Comparison of ENCODE assay signal across 8 cellular contexts in the genomic region with DNA sequence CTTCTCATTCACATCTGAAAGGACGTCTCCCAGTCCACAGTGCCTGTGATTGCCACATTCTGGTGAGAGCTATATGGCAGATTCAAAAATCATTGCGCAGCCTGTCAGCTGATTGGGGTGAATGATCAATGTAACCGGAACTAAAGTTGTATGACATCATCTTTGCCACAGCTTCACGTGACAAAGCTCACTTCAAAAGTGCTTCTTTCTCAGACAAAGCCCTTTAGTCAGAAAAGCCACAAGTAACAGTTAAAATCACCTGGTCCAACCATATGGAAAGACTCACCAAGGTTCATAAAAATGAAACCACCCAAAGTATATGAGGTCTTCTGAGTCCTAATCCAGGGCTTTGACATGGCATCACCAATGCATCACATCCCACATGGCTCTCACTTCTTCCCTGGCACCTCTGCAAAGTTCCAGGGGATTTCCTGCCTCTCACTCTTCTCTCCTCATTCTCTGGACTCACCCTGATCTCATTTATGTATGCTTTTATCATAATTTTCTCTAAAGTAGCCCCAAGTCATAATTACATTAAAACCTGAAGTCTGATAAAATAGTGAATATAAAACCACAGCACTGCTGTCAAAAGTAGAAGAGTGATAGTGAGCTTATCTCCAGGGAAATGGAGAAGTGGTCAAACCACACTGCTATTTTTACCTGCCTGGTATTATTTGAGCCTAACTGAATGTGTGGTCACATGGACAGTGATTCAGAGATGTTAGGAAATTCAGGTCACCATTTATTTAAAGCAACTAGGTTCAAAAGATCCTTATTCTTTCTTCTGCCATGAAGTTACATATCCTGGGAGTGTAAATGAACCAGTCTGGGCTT.
DNase-seq lines count a peak whose midpoint lies in the region; ATAC-seq and TF ChIP-seq lines count a peak whose summit lies in the region.

No MANE protein-coding gene starts in this region.

- no peaks in the 10 kb centered on the region for H3K27me3 Mint-ChIP-seq in activated naive CD8-positive, alpha-beta T cell treated with anti-CD3 and anti-CD28 coated beads, Interleukin-2, amount 10 ng/mL, durations not matched to agents 7 days and 5 days

- peak overlapping the region; percentile 87 for H3K27ac Mint-ChIP-seq in activated naive CD8-positive, alpha-beta T cell treated with anti-CD3 and anti-CD28 coated beads, Interleukin-2, amount 10 ng/mL, durations not matched to agents 7 days and 5 days

- POLR2A ChIA-PET in activated naive CD8-positive, alpha-beta T cell treated with anti-CD3 and anti-CD28 coated beads, Interleukin-2, amount 10 ng/mL, durations not matched to agents 7 days and 5 days (lab: Charles Lee): interaction anchor here (1.4 to 2.5 kb wide), 3 partner anchors 45 to 195 kb away, joined by 6 to 11 read pairs (median 8); a partner anchor contains a TSS

- TF ChIP-seq CTCF in SU-DHL-6 (IDR thresholded peaks at IDR 0.05; ENCODE audit: insufficient read depth, low read length, poor library complexity, severe bottlenecking) (no peak), osteoblast (IDR thresholded peaks at IDR 0.05; ENCODE audit: extremely low read depth, low read depth, low read length) (no peak)

- H3K36me3 ChIP-seq in SU-DHL-6 (ENCODE audit: low read length) (no peaks in the 10 kb centered on the region), HAP-1 (replicated peaks) (no peaks in the 10 kb centered on the region), osteoblast (ENCODE audit: insufficient read depth, low read length) (no peaks in the 10 kb centered on the region)

- H3K9me3 ChIP-seq in SU-DHL-6 (ENCODE audit: insufficient read depth, low read length) (no peaks in the 10 kb centered on the region), HAP-1 (no peaks in the 10 kb centered on the region), osteoblast (ENCODE audit: low read depth, low read length) (no peaks in the 10 kb centered on the region)

- H3K4me2 ChIP-seq in SU-DHL-6 (ENCODE audit: low read depth, low read length, poor library complexity, severe bottlenecking) (peak overlapping the region; percentile 38), osteoblast (ENCODE audit: insufficient read depth, low read length) (no peak overlapping the region)

- in situ Hi-C loops in HAP-1 (cut with MboI; ENCODE audit: low sequenced_read_pairs): no loop called here

- no peaks in the 10 kb centered on the region for H3F3A ChIP-seq in SU-DHL-6 (ENCODE audit: insufficient read depth)

- no peak overlapping the region for H3K9ac ChIP-seq in SU-DHL-6 (ENCODE audit: low read length)

- H3K4me3 Mint-ChIP-seq in activated naive CD8-positive, alpha-beta T cell treated with anti-CD3 and anti-CD28 coated beads, Interleukin-2, amount 10 ng/mL, durations not matched to agents 7 days and 5 days: peak overlapping the region; percentile 49

- peaks cover 43% of the 10 kb centered on the region for H3K4me1 Mint-ChIP-seq in activated naive CD8-positive, alpha-beta T cell treated with anti-CD3 and anti-CD28 coated beads, Interleukin-2, amount 10 ng/mL, durations not matched to agents 7 days and 5 days

- H3K36me3 Mint-ChIP-seq in activated naive CD8-positive, alpha-beta T cell treated with anti-CD3 and anti-CD28 coated beads, Interleukin-2, amount 10 ng/mL, durations not matched to agents 7 days and 5 days: peaks cover 11% of the 10 kb centered on the region

- H3K27me3 ChIP-seq in SU-DHL-6 (ENCODE audit: low read length): no peaks in the 10 kb centered on the region
- H3K27me3 ChIP-seq in HAP-1 (ENCODE audit: low read depth): 0 out of 2 replicates have a peak, but pooled peaks cover 2% of the 10 kb centered on the region
- H3K27me3 ChIP-seq in osteoblast (ENCODE audit: insufficient read depth, low read length): no peaks in the 10 kb centered on the region

- H4K20me1 ChIP-seq in SU-DHL-6 (ENCODE audit: low read depth, low read length): no peaks in the 10 kb centered on the region
- no peaks in the 10 kb centered on the region for H4K20me1 ChIP-seq in osteoblast (ENCODE audit: insufficient read depth, low read length)

- H2AFZ ChIP-seq in SU-DHL-6 (ENCODE audit: low read depth, low read length, severe bottlenecking) (no peak overlapping the region), osteoblast (ENCODE audit: low read length) (no peak overlapping the region)

- H3K27ac ChIP-seq in SU-DHL-6 (ENCODE audit: low read depth, low read length): peak overlapping the region; percentile 59
- H3K27ac ChIP-seq in osteoblast (ENCODE audit: low read depth, low read length): no peak overlapping the region

- H3K9me2 ChIP-seq in SU-DHL-6 (replicated peaks; ENCODE audit: insufficient read depth, low read length): no peaks in the 10 kb centered on the region

- DNase-seq in activated naive CD8-positive, alpha-beta T cell treated with anti-CD3 and anti-CD28 coated beads, Interleukin-2, amount 10 ng/mL, durations not matched to agents 7 days and 5 days: peak; percentile 32
- DNase-seq in stimulated activated CD4-positive, alpha-beta T cell treated with anti-CD3 and anti-CD28 coated beads, Interleukin-1b, Interleukin-23, amount 100 ng/mL, for 24 hours (ENCODE audit: low read depth in 4 of 4, low spot score in 1 of 4): peak; percentile 17 to 31 (median 28)
- no peak for DNase-seq in HAP-1 (ENCODE audit: low spot score in 2 of 2)
- no peak for DNase-seq in cerebellar cortex (ENCODE audit: low spot score)
- DNase-seq in osteoblast (ENCODE audit: insufficient read length, low spot score, missing footprints): no peak

- no peaks in the 10 kb centered on the region for H3K4me1 ChIP-seq in HAP-1
- H3K4me1 ChIP-seq in osteoblast (ENCODE audit: insufficient read depth, low read length): peaks cover 10% of the 10 kb centered on the region

- H3K79me2 ChIP-seq in SU-DHL-6 (ENCODE audit: insufficient read depth, low read length): no peaks in the 10 kb centered on the region
- no peaks in the 10 kb centered on the region for H3K79me2 ChIP-seq in osteoblast (ENCODE audit: insufficient read depth, low read length)

- no peak overlapping the region for H3K4me3 ChIP-seq in SU-DHL-6 (ENCODE audit: insufficient read depth, low read length, poor library complexity, severe bottlenecking)
- H3K4me3 ChIP-seq in HAP-1: no peak overlapping the region
- no peak overlapping the region for H3K4me3 ChIP-seq in osteoblast (ENCODE audit: insufficient read depth, low read length)

- H3K9me3 Mint-ChIP-seq in activated naive CD8-positive, alpha-beta T cell treated with anti-CD3 and anti-CD28 coated beads, Interleukin-2, amount 10 ng/mL, durations not matched to agents 7 days and 5 days: peaks cover under 1% of the 10 kb centered on the region

- ATAC-seq in GM18907 (IDR thresholded peaks at IDR 0.05; ENCODE audit: unreplicated experiment): peak; percentile 60
- peak; percentile 38 for ATAC-seq in HG03066 (IDR thresholded peaks at IDR 0.05; ENCODE audit: low read depth, unreplicated experiment)
- ATAC-seq in activated naive CD8-positive, alpha-beta T cell treated with anti-CD3 and anti-CD28 coated beads, Interleukin-2, amount 10 ng/mL, durations not matched to agents 7 days and 5 days (ENCODE audit: low read depth): peak; percentile 83

Comparison
In these comparisons a context has a peak if more than half of its experiments do, and no peak if none do; other contexts are left out.
1. DNase-seq: peak in activated naive CD8-positive, alpha-beta T cell treated with anti-CD3 and anti-CD28 coated beads, Interleukin-2, amount 10 ng/mL, durations not matched to agents 7 days and 5 days (single experiment) and stimulated activated CD4-positive, alpha-beta T cell treated with anti-CD3 and anti-CD28 coated beads, Interleukin-1b, Interleukin-23, amount 100 ng/mL, for 24 hours (4 of 4); none in HAP-1 (0 of 2), cerebellar cortex (single experiment) and osteoblast (single experiment).
2. Peak in every context shown above with its lines, with median percentiles within 50 percentile points of each other: ATAC-seq.